Comparison of ENCODE assay signal across 8 cellular contexts in the genomic region with DNA sequence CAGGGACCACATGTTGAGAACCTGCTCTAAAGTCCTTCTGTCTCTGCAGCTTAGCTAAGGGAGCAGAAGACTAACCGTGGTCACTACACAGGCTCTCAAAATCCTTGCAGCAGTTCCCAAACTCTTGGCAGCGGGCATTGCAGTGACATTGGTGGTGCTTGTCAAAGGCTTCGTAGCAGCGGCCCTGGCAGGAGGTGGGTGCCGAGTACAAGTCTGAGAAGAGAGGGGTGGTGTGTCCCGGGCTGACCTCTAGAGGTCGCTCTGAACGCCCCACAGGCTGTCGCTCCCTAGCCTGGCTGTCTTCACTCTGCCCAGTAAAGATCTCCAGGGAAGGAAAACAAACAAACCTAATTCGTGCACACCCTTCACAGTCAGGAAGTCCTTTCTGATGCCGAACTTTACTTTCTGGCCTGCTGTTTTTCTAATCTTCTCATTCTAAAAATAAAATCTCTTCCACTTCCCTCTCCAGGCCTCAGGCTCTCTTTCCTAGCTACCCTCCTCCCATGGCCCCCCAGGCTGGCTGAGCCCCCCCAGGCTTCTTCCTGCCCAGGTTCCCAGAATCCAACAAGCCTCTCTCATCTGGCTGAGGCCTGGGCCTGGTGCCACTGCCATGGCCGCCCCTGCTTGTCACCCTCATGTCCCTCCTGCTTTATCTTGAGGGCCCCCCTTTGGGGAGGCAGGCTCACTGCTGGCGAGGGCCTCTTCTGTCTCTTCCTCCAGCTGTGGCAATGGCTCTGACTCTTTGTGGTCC. TPM values are rescaled to one million over a fixed set of nuclear protein-coding genes. Genes with fewer than 3 reads are reported as not detected.
DNase-seq lines count a peak whose midpoint lies in the region; ATAC-seq and TF ChIP-seq lines count a peak whose summit lies in the region.

No MANE protein-coding gene starts in this region.

- H3K4me1 ChIP-seq in lung (ENCODE audit: control insufficient read depth in 2 of 2, insufficient read depth in 2 of 2, low read length in 2 of 2) = peaks cover 16 to 17% of the 10 kb centered on the region in 2 donors

- H3K9me3 Mint-ChIP-seq in activated CD8-positive, alpha-beta T cell treated with anti-CD3 and anti-CD28 coated beads for 36 hours = no peaks in the 10 kb centered on the region
- H3K9me3 Mint-ChIP-seq in effector memory CD8-positive, alpha-beta T cell = no peaks in the 10 kb centered on the region

- H3K27me3 ChIP-seq in BJ (ENCODE audit: control insufficient read depth, insufficient read depth, low read length) (no peaks in the 10 kb centered on the region), lung (ENCODE audit: control insufficient read depth, insufficient read depth) (no peaks in the 10 kb centered on the region)

- peaks cover 2% of the 10 kb centered on the region for H3K36me3 Mint-ChIP-seq in activated CD8-positive, alpha-beta T cell treated with anti-CD3 and anti-CD28 coated beads for 36 hours (ENCODE audit: low read depth)
- peaks cover 7% of the 10 kb centered on the region for H3K36me3 Mint-ChIP-seq in effector memory CD8-positive, alpha-beta T cell (ENCODE audit: insufficient read depth)

- no peaks in the 10 kb centered on the region for H3K9me3 ChIP-seq in lung (ENCODE audit: control insufficient read depth in 2 of 2, insufficient read depth in 1 of 2, low read length in 1 of 2)

- no peaks in the 10 kb centered on the region for H3K36me3 ChIP-seq in BJ (ENCODE audit: control insufficient read depth, insufficient read depth, low read length)
- H3K36me3 ChIP-seq in lung (ENCODE audit: control insufficient read depth in 2 of 2, insufficient read depth in 2 of 2, low read length in 2 of 2) = peaks cover 0 to 3% of the 10 kb centered on the region in 2 donors

- H3K4me3 ChIP-seq in BJ (ENCODE audit: low read depth, low read length) (no peak overlapping the region), lung (no peak overlapping the region)

- 11 to 14% methylated on average over 13 of the region's 13 CpGs for WGBS in lung, 2 donors

- CTCF ChIA-PET in BJ (lab: Yijun Ruan, JAX) (interaction anchor here (0.7 to 20.1 kb wide), 20 partner anchors 9 to 229 kb away, joined by 3 to 387 read pairs (median 6); a partner anchor contains a TSS), HEK293T (lab: Yijun Ruan, JAX) (interaction anchor here (0.6 to 4.4 kb wide), 9 partner anchors 12 to 174 kb away, joined by 3 to 30 read pairs (median 4); a partner anchor contains a TSS)
- CTCF ChIA-PET in activated CD8-positive, alpha-beta T cell treated with anti-CD3 and anti-CD28 coated beads for 36 hours (lab: Charles Lee) = interaction anchor here (0.7 to 10.0 kb wide), 17 partner anchors 8 to 228 kb away, joined by 3 to 134 read pairs (median 5); a partner anchor contains a TSS

- H3K27me3 Mint-ChIP-seq in activated CD8-positive, alpha-beta T cell treated with anti-CD3 and anti-CD28 coated beads for 36 hours = no peaks in the 10 kb centered on the region
- H3K27me3 Mint-ChIP-seq in effector memory CD8-positive, alpha-beta T cell = no peaks in the 10 kb centered on the region

- POLR2A ChIA-PET in BJ (lab: Charles Lee) = no interaction called here
- POLR2A ChIA-PET in HEK293T (lab: Yijun Ruan, JAX) = interaction anchor here (1.0 to 1.3 kb wide), 2 partner anchors 12 to 53 kb away, joined by 3 read pairs; a partner anchor contains a TSS
- POLR2A ChIA-PET in activated CD8-positive, alpha-beta T cell treated with anti-CD3 and anti-CD28 coated beads for 36 hours (lab: Charles Lee) = interaction anchor here (1.2 kb wide), 1 partner anchor 120 kb away, joined by 3 read pairs; no protein-coding TSS in a partner anchor

- peak; percentile 85 for ATAC-seq in activated CD8-positive, alpha-beta T cell treated with anti-CD3 and anti-CD28 coated beads for 36 hours
- ATAC-seq in effector memory CD8-positive, alpha-beta T cell (replicated peaks) = peak; percentile 18
- ATAC-seq in lung (ENCODE audit: insufficient read depth, low FRiP score) = peak; percentile 85
- no peak for ATAC-seq in HG02798 (IDR thresholded peaks at IDR 0.05; ENCODE audit: poor library complexity, unreplicated experiment)

- H3K27ac Mint-ChIP-seq in activated CD8-positive, alpha-beta T cell treated with anti-CD3 and anti-CD28 coated beads for 36 hours = peak overlapping the region; percentile 41
- peak overlapping the region; percentile 3 to 91 for H3K27ac Mint-ChIP-seq in effector memory CD8-positive, alpha-beta T cell

- TF ChIP-seq CTCF in BJ (IDR thresholded peaks at IDR 0.05; ENCODE audit: insufficient read depth, low read depth, low read length) = peak; percentile 97
- TF ChIP-seq CTCF in activated CD8-positive, alpha-beta T cell treated with anti-CD3 and anti-CD28 coated beads for 36 hours (IDR thresholded peaks at IDR 0.05) = peak; percentile 66
- peak; percentile 39 for TF ChIP-seq CTCF in lung (IDR thresholded peaks at IDR 0.05; ENCODE audit: control extremely low read depth, extremely low read depth)

- DNase-seq in BJ (ENCODE audit: low read depth) (no peak), HEK293T (ENCODE audit: extremely low spot score) (peak; percentile 92), NCI-H345 treated with DMSO at 0.1 percent for 48 hours (lab: John Stamatoyannopoulos, UW; ENCODE audit: unreplicated experiment) (peak; percentile 16), lung (ENCODE audit: low spot score) (peak; percentile 80)
- peak; percentile 74 for DNase-seq in activated CD8-positive, alpha-beta T cell treated with anti-CD3 and anti-CD28 coated beads for 36 hours
- DNase-seq in effector memory CD8-positive, alpha-beta T cell = peak in 1 of 3 experiments; percentile 26
- peak; percentile 32 to 40 (median 33) for DNase-seq in stimulated activated CD4-positive, alpha-beta T cell treated with anti-CD3 and anti-CD28 coated beads, TNF-alpha, amount 100 ng/mL, for 48 hours (ENCODE audit: low read depth in 3 of 3)

- intact Hi-C loops in activated CD8-positive, alpha-beta T cell treated with anti-CD3 and anti-CD28 coated beads for 36 hours (cut with micrococcal nuclease) = loop anchor here (2.0 to 5.0 kb wide), 2 partner anchors 60 to 121 kb away; no protein-coding TSS in a partner anchor

- no peak overlapping the region for H3K4me3 Mint-ChIP-seq in activated CD8-positive, alpha-beta T cell treated with anti-CD3 and anti-CD28 coated beads for 36 hours
- no peak overlapping the region for H3K4me3 Mint-ChIP-seq in effector memory CD8-positive, alpha-beta T cell

- H3K4me1 Mint-ChIP-seq in activated CD8-positive, alpha-beta T cell treated with anti-CD3 and anti-CD28 coated beads for 36 hours (ENCODE audit: low read depth) = peaks cover 35% of the 10 kb centered on the region
- H3K4me1 Mint-ChIP-seq in effector memory CD8-positive, alpha-beta T cell (ENCODE audit: low read depth in 2 of 2) = peaks cover 25 to 30% of the 10 kb centered on the region in 2 donors

- peak overlapping the region; percentile 82 to 87 for H3K27ac ChIP-seq in lung (ENCODE audit: low read depth in 1 of 2, low read length in 1 of 2)

TF ChIP-seq in HEK293T, 16 proteins besides CTCF, POLR2A, EP300 and RAD21:
- TF ChIP-seq, protein P1, sequence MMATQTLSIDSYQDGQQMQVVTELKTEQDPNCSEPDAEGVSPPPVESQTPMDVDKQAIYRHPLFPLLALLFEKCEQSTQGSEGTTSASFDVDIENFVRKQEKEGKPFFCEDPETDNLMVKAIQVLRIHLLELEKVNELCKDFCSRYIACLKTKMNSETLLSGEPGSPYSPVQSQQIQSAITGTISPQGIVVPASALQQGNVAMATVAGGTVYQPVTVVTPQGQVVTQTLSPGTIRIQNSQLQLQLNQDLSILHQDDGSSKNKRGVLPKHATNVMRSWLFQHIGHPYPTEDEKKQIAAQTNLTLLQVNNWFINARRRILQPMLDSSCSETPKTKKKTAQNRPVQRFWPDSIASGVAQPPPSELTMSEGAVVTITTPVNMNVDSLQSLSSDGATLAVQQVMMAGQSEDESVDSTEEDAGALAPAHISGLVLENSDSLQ (IDR thresholded peaks at IDR 0.05) = peak; percentile 29; the same call in 1 of the 2 replicates
- no peak for TF ChIP-seq NFRKB (IDR thresholded peaks at IDR 0.05)
- no peak for TF ChIP-seq SUZ12 (IDR thresholded peaks at IDR 0.05)
- TF ChIP-seq L3MBTL2 (conservative IDR thresholded peaks at IDR 0.05) = peak; percentile 69
- no peak for TF ChIP-seq ELF4 (IDR thresholded peaks at IDR 0.05)

RNA-seq across cellular contexts. Expression of a gene that starts 7.7 kb away (rescaled TPM):
- 0.06 TPM in 1 of 2 replicates, not detected in the other for polyA plus RNA-seq in BJ (2011; rRNA removed)
- not detected in 2 replicates for polyA minus RNA-seq in BJ (2011; rRNA and poly(A)+ RNA removed)
- total RNA-seq in activated CD8-positive, alpha-beta T cell treated with anti-CD3 and anti-CD28 coated beads for 36 hours = not detected
- under 1 TPM in 1 of 2 donors, not detected in 1; 0.31 TPM for total RNA-seq in lung
- polyA plus RNA-seq in lung = under 1 TPM; 0.07 to 0.45 TPM

RNA-seq across cellular contexts. Expression of a gene that starts 11.8 kb away (rescaled TPM):
- 6.1 and 15.6 TPM in 2 replicates for polyA plus RNA-seq in BJ (2011; rRNA removed)
- polyA minus RNA-seq in BJ (2011; rRNA and poly(A)+ RNA removed) = 2.2 and 3.5 TPM in 2 replicates
- total RNA-seq in activated CD8-positive, alpha-beta T cell treated with anti-CD3 and anti-CD28 coated beads for 36 hours = 10 to 100 TPM; 42.0 to 42.5 TPM
- total RNA-seq in lung = 10 to 100 TPM; 18.9 to 19.9 TPM
- polyA plus RNA-seq in lung = 10 to 100 TPM in 1 of 2 donors, 1 to 10 TPM in 1; 9.5 to 10.8 TPM

RNA-seq across cellular contexts. Expression of a gene that starts 41.1 kb away (rescaled TPM):
- polyA plus RNA-seq in BJ (2011; rRNA removed) = 1.3 and 2.4 TPM in 2 replicates
- 2.0 and 3.9 TPM in 2 replicates for polyA minus RNA-seq in BJ (2011; rRNA and poly(A)+ RNA removed)
- total RNA-seq in activated CD8-positive, alpha-beta T cell treated with anti-CD3 and anti-CD28 coated beads for 36 hours = under 1 TPM; 0.56 to 0.58 TPM
- 10 to 100 TPM; 11.3 to 26.5 TPM for total RNA-seq in lung
- polyA plus RNA-seq in lung = 10 to 100 TPM in 1 of 2 donors, 1 to 10 TPM in 1; 8.3 to 40.4 TPM

RNA-seq across cellular contexts. Expression of a gene that starts 55.4 kb away (rescaled TPM):
- polyA plus RNA-seq in BJ (2011; rRNA removed) = 11.4 and 16.6 TPM in 2 replicates
- polyA minus RNA-seq in BJ (2011; rRNA and poly(A)+ RNA removed) = 11.3 and 16.0 TPM in 2 replicates
- 10 to 100 TPM in 1 of 2 experiments, 1 to 10 TPM in 1; 8.8 to 10.2 TPM for total RNA-seq in activated CD8-positive, alpha-beta T cell treated with anti-CD3 and anti-CD28 coated beads for 36 hours
- 10 to 100 TPM; 16.9 to 31.3 TPM for total RNA-seq in lung
- polyA plus RNA-seq in lung = 10 to 100 TPM; 16.8 to 24.5 TPM

Comparison
In these comparisons a context has a peak if more than half of its experiments do, and no peak if none do; other contexts are left out.
1. CTCF ChIP-seq: peak in every context shown above with its lines; median percentile 97 in BJ; 66 in activated CD8-positive, alpha-beta T cell treated with anti-CD3 and anti-CD28 coated beads for 36 hours; 39 in lung.
2. RNA of a gene that starts 41.1 kb away (total RNA-seq): 11.3 to 26.5 TPM in lung; 0.56 to 0.58 TPM in activated CD8-positive, alpha-beta T cell treated with anti-CD3 and anti-CD28 coated beads for 36 hours; every median in the first group is over 4 times any median in the second.